ENCODE assay signal across 9 cellular contexts in the genomic region with DNA sequence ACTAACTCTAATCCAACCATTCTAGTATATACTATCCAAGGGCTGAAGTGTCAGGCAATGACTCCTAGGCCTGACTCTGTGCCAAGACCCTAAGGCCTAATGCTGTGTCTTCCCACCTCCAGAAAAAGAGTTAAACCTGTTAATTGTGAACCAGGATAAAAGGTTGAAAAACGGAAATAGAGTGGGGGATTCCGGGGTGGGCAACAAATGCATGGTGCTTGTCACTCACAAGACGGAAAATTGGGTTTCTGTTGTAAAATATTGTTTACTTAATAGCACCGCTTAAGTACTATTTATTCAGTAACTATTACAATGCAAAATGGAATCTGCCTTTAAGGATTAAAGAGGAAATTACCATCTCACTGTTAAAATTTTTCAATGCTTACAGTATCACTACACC. TPM values are rescaled to one million over a fixed set of nuclear protein-coding genes. Genes with fewer than 3 reads are reported as not detected.
DNase-seq lines count a peak whose midpoint lies in the region; ATAC-seq and TF ChIP-seq lines count a peak whose summit lies in the region.
"Had no signal": no experiment of that assay in that cellular context is flagged by ENCODE, and none has a peak within 500 bp of the region (broad histone marks: within the 10 kb centered on the region; RNA-seq: fewer than 3 reads in every experiment).

No MANE protein-coding gene starts in this region.

- H3K9me3 ChIP-seq in DOHH2 (ENCODE audit: control insufficient read depth, insufficient read depth, low read length) (no peaks in the 10 kb centered on the region), Loucy (ENCODE audit: insufficient read depth, low read depth, low read length) (no peaks in the 10 kb centered on the region), endodermal cell (ENCODE audit: control insufficient read depth, low read length) (no peaks in the 10 kb centered on the region)

- 79% methylated on average over 4 of the region's 4 CpGs; no CpG with 5 or more reads in 1 of the 2 experiments for WGBS in endodermal cell (ENCODE audit: insufficient coverage in 1 of 2, insufficient read length in 1 of 2), 2 experiments

- H3K4me1 ChIP-seq in DOHH2 (ENCODE audit: control insufficient read depth, low read length) (peaks cover 59% of the 10 kb centered on the region), Loucy (ENCODE audit: insufficient read depth, low read length, poor library complexity, severe bottlenecking) (peaks cover 61% of the 10 kb centered on the region), endodermal cell (ENCODE audit: control insufficient read depth, insufficient read depth, low read length) (no peaks in the 10 kb centered on the region)

- peak overlapping the region; percentile 96 for H3K9ac ChIP-seq in Loucy (ENCODE audit: low read depth, low read length, poor library complexity, severe bottlenecking)
- no peak overlapping the region for H3K9ac ChIP-seq in endodermal cell (ENCODE audit: extremely low read depth, low read length, poor library complexity, severe bottlenecking)

- H3K27me3 Mint-ChIP-seq in MCF 10A (ENCODE audit: insufficient read depth, unreplicated experiment) (no peaks in the 10 kb centered on the region), neural crest cell (ENCODE audit: low read depth) (peaks cover 19% of the 10 kb centered on the region), endodermal cell (ENCODE audit: insufficient read depth) (peaks cover 20% of the 10 kb centered on the region)

- H3K4me3 ChIP-seq in DOHH2 (ENCODE audit: low read length) (peak overlapping the region; percentile 76), Loucy (ENCODE audit: low read length, poor library complexity, severe bottlenecking) (peak overlapping the region; percentile 78), endodermal cell (ENCODE audit: low read length) (no peak overlapping the region)

- ATAC-seq in HG02571 (IDR thresholded peaks at IDR 0.05; ENCODE audit: unreplicated experiment): no peak
- ATAC-seq in left lobe of liver: no peak

- intact Hi-C loops in MCF 10A (cut with micrococcal nuclease): loop anchor here (1.0 to 10.0 kb wide), 3 partner anchors 37 to 167 kb away; no protein-coding TSS in a partner anchor
- intact Hi-C loops in posterior cingulate gyrus (cut with DNase I): no loop called here

- H3K4me2 ChIP-seq in DOHH2 (ENCODE audit: low read length): peak overlapping the region; percentile 92
- peak overlapping the region; percentile 65 for H3K4me2 ChIP-seq in Loucy (ENCODE audit: low read depth, low read length, poor library complexity, severe bottlenecking)

- CTCF ChIA-PET in MCF 10A (lab: Yijun Ruan, JAX): interaction anchor here (0.6 to 3.1 kb wide), 6 partner anchors 11 to 90 kb away, joined by 3 to 27 read pairs (median 3); no protein-coding TSS in a partner anchor

- H3K27ac ChIP-seq in DOHH2 (ENCODE audit: low read depth, low read length) (peak overlapping the region; percentile 84), endodermal cell (ENCODE audit: low read depth, low read length) (no peak overlapping the region)

- H3K9me2 ChIP-seq in DOHH2 (replicated peaks; ENCODE audit: control insufficient read depth, low read length) (no peaks in the 10 kb centered on the region), Loucy (replicated peaks; ENCODE audit: low read depth, low read length) (no peaks in the 10 kb centered on the region)

- POLR2A ChIA-PET in MCF 10A (lab: Yijun Ruan, JAX): interaction anchor here (0.6 to 3.0 kb wide), 13 partner anchors 11 to 634 kb away, joined by 3 to 28 read pairs (median 3); no protein-coding TSS in a partner anchor

- DNase-seq in MCF 10A (ENCODE audit: unreplicated experiment) (peak; percentile 90), neural crest cell (ENCODE audit: low read depth, low spot score) (no peak), posterior cingulate gyrus (no peak), endodermal cell (no peak), left lobe of liver (ENCODE audit: low spot score) (no peak)
- DNase-seq: NCI-H774 had no signal

- H3F3A ChIP-seq in DOHH2 (ENCODE audit: control insufficient read depth, insufficient read depth): peaks cover 47% of the 10 kb centered on the region
- H3F3A ChIP-seq in Loucy (ENCODE audit: low read depth): peaks cover 6% of the 10 kb centered on the region; the same call in 1 of the 2 replicates

- H2AFZ ChIP-seq in Loucy (ENCODE audit: low read length): no peak overlapping the region

- H3K9me3 Mint-ChIP-seq in MCF 10A (ENCODE audit: unreplicated experiment): no peaks in the 10 kb centered on the region
- no peaks in the 10 kb centered on the region for H3K9me3 Mint-ChIP-seq in neural crest cell
- no peaks in the 10 kb centered on the region for H3K9me3 Mint-ChIP-seq in endodermal cell

- H3K27me3 ChIP-seq in DOHH2 (ENCODE audit: control insufficient read depth, low read length) (no peaks in the 10 kb centered on the region), Loucy (ENCODE audit: insufficient read depth, low read length, poor library complexity, severe bottlenecking) (peaks cover 6% of the 10 kb centered on the region), endodermal cell (ENCODE audit: control insufficient read depth, insufficient read depth, low read length, poor library complexity, severe bottlenecking) (peaks cover 24% of the 10 kb centered on the region)

- TF ChIP-seq CTCF in DOHH2 (IDR thresholded peaks at IDR 0.05; ENCODE audit: low read depth, low read length, poor library complexity, severe bottlenecking) (no peak), Loucy (conservative IDR thresholded peaks at IDR 0.05; ENCODE audit: low read length) (no peak), MCF 10A (IDR thresholded peaks at IDR 0.05; ENCODE audit: unreplicated experiment) (no peak), neural crest cell (conservative IDR thresholded peaks at IDR 0.05) (no peak), endodermal cell (conservative IDR thresholded peaks at IDR 0.05) (no peak)

- H3K36me3 Mint-ChIP-seq in MCF 10A (ENCODE audit: insufficient read depth, unreplicated experiment) (peaks cover 14% of the 10 kb centered on the region), neural crest cell (ENCODE audit: low read depth) (no peaks in the 10 kb centered on the region), endodermal cell (ENCODE audit: low read depth) (no peaks in the 10 kb centered on the region)

- peaks cover 91% of the 10 kb centered on the region for H3K36me3 ChIP-seq in DOHH2 (ENCODE audit: control insufficient read depth, low read length)
- H3K36me3 ChIP-seq in Loucy (ENCODE audit: insufficient read depth, low read length): peaks cover 1% of the 10 kb centered on the region
- H3K36me3 ChIP-seq in endodermal cell (ENCODE audit: control insufficient read depth, insufficient read depth, low read length): no peaks in the 10 kb centered on the region

- peaks cover 26% of the 10 kb centered on the region for H4K20me1 ChIP-seq in DOHH2 (ENCODE audit: control insufficient read depth, insufficient read depth, low read depth, low read length)
- peaks cover 76% of the 10 kb centered on the region for H4K20me1 ChIP-seq in Loucy (ENCODE audit: insufficient read depth, low read length, poor library complexity, severe bottlenecking)

- H3K4me3 Mint-ChIP-seq in MCF 10A (ENCODE audit: unreplicated experiment) (peak overlapping the region; percentile 99), neural crest cell (peak overlapping the region; percentile 82), endodermal cell (no peak overlapping the region)

- H3K27ac Mint-ChIP-seq in MCF 10A (ENCODE audit: low read depth, unreplicated experiment) (peak overlapping the region; percentile 78), neural crest cell (ENCODE audit: unreplicated experiment) (no peak overlapping the region), endodermal cell (no peak overlapping the region)

- no TSS peak for BruUV-seq in MCF 10A (replicated peaks; lab: Mats Ljungman, UMichigan)

- peaks cover 30% of the 10 kb centered on the region for H3K4me1 Mint-ChIP-seq in MCF 10A (ENCODE audit: insufficient read depth, unreplicated experiment)
- H3K4me1 Mint-ChIP-seq in neural crest cell: peaks cover 17% of the 10 kb centered on the region
- H3K4me1 Mint-ChIP-seq in endodermal cell: peaks cover 16% of the 10 kb centered on the region

- H3K79me2 ChIP-seq in DOHH2 (ENCODE audit: control insufficient read depth, low read length) (peaks cover 98% of the 10 kb centered on the region), Loucy (ENCODE audit: insufficient read depth, low read length) (peaks cover 82% of the 10 kb centered on the region)

RNA-seq across cellular contexts. Expression of a gene that starts 3.2 kb away (rescaled TPM):
- 17.1 and 20.7 TPM in 2 replicates for total RNA-seq in MCF 10A (2022)
- 7.3 and 8.1 TPM in 2 replicates for total RNA-seq in neural crest cell
- 10 to 100 TPM in 1 of 2 donors, 1 to 10 TPM in 1; 6.2 to 10.8 TPM for total RNA-seq in endodermal cell
- polyA plus RNA-seq in endodermal cell (2013, experiment 1 of 2): 7.8 TPM
- 9.2 TPM for polyA plus RNA-seq in endodermal cell (2013, experiment 2 of 2)
- total RNA-seq in left lobe of liver: 1.5 TPM
